ENCODE assay signal across 27 cellular contexts in genomic region chr12:94594443-94594825, GRCh38. TPM values are rescaled to one million over a fixed set of nuclear protein-coding genes. Genes with fewer than 3 reads are reported as not detected.
DNase-seq lines count a peak whose midpoint lies in the region; ATAC-seq and TF ChIP-seq lines count a peak whose summit lies in the region.
"Had no signal": no experiment of that assay in that cellular context is flagged by ENCODE, and none has a peak within 500 bp of the region (broad histone marks: within the 10 kb centered on the region; RNA-seq: fewer than 3 reads in every experiment).

No MANE protein-coding gene starts in this region.

- TF ChIP-seq POLR2A in heart left ventricle (IDR thresholded peaks at IDR 0.05) (no peak), upper lobe of left lung (IDR thresholded peaks at IDR 0.05) (no peak)

- intact Hi-C loops in heart left ventricle (cut with DNase I) = no loop called here
- intact Hi-C loops in Right ventricle myocardium inferior (cut with DNase I) = no loop called here

- H3K36me3 ChIP-seq in heart left ventricle (no peaks in the 10 kb centered on the region), lung (ENCODE audit: control insufficient read depth in 2 of 2, insufficient read depth in 2 of 2, low read length in 2 of 2) (peaks cover 0 to 2% of the 10 kb centered on the region in 2 donors), upper lobe of left lung (no peaks in the 10 kb centered on the region)
- H3K36me3 ChIP-seq: sigmoid colon, tibial nerve had no signal

- no peak for DNase-seq in heart left ventricle
- no peak for DNase-seq in Right ventricle myocardium inferior (ENCODE audit: missing footprints)
- DNase-seq in RPMI7951 (ENCODE audit: low read depth) = peak; percentile 19
- no peak for DNase-seq in lung (ENCODE audit: low spot score)
- no peak for DNase-seq in upper lobe of left lung
- DNase-seq in SK-N-DZ (ENCODE audit: low spot score) = no peak
- DNase-seq in DMS153 (lab: John Stamatoyannopoulos, UW) = no peak
- no peak for DNase-seq in SKM-1 treated with dmso at 0.1 percent for 144 hours (lab: John Stamatoyannopoulos, UW; ENCODE audit: unreplicated experiment)
- DNase-seq: 8988T; activated CD4-positive, alpha-beta memory T cell treated with anti-CD3 and anti-CD28 coated beads, Interleukin-2, amount 10 ng/mL, durations not matched to agents 7 days and 5 days; activated CD4-positive, CD25-positive, alpha-beta regulatory T cell treated with anti-CD3 and anti-CD28 coated beads, Interleukin-2, amount 50 U/mL, for 72 hours; activated effector memory CD4-positive, alpha-beta T cell treated with Interleukin-2 at 50 U/mL for 16 hours; activated naive CD8-positive, alpha-beta T cell treated with anti-CD3 and anti-CD28 coated beads, Interleukin-2, amount 10 ng/mL, durations not matched to agents 7 days and 5 days; effector CD8-positive, alpha-beta T cell; erythroblast; foreskin keratinocyte; H9; hippocampal formation; IMR-90; NCI-H1105; NCI-H2081; NCI-H446; SIG-M5; sigmoid colon; stimulated activated CD4-positive, alpha-beta T cell treated with anti-CD3 and anti-CD28 coated beads, Interleukin-15, amount 100 ng/mL, for 24 hours; T-cell had no signal

- no peak for TF ChIP-seq EP300 in upper lobe of left lung (IDR thresholded peaks at IDR 0.05)

- WGBS in heart left ventricle, 4 donors = 38 to 52% (median 43%) methylated on average over 3 of the region's 3 CpGs
- WGBS in lung, 2 donors = 56 to 85% methylated on average over 3 of the region's 3 CpGs
- 50 to 61% methylated on average over 3 of the region's 3 CpGs for WGBS in upper lobe of left lung, 2 donors

- H3K27me3 ChIP-seq in heart left ventricle (no peaks in the 10 kb centered on the region), lung (ENCODE audit: control insufficient read depth, insufficient read depth) (no peaks in the 10 kb centered on the region), upper lobe of left lung (no peaks in the 10 kb centered on the region)
- H3K27me3 ChIP-seq: foreskin keratinocyte, sigmoid colon, tibial nerve had no signal

- H3K9me3 ChIP-seq in heart left ventricle = no peaks in the 10 kb centered on the region
- no peaks in the 10 kb centered on the region for H3K9me3 ChIP-seq in lung (ENCODE audit: control insufficient read depth in 2 of 2, insufficient read depth in 1 of 2, low read length in 1 of 2)
- no peaks in the 10 kb centered on the region for H3K9me3 ChIP-seq in upper lobe of left lung
- H3K9me3 ChIP-seq: sigmoid colon, tibial nerve had no signal

- TF ChIP-seq CTCF in heart left ventricle (IDR thresholded peaks at IDR 0.05) = no peak
- no peak for TF ChIP-seq CTCF in lung (IDR thresholded peaks at IDR 0.05; ENCODE audit: control extremely low read depth, extremely low read depth)
- no peak for TF ChIP-seq CTCF in upper lobe of left lung (IDR thresholded peaks at IDR 0.05)

- H3K27ac ChIP-seq in heart left ventricle (peak overlapping the region in 10 of 12 donors; percentile 32 to 75 (median 58)), lung (ENCODE audit: low read depth in 1 of 2, low read length in 1 of 2) (peak overlapping the region; percentile 45 to 51), upper lobe of left lung (peak overlapping the region in 3 of 4 donors; percentile 54 to 67 (median 57))
- H3K27ac ChIP-seq: foreskin keratinocyte had no signal

- ATAC-seq in heart left ventricle (peak in 1 of 4 donors; percentile 35), Right ventricle myocardium inferior (no peak), lung (ENCODE audit: insufficient read depth, low FRiP score) (no peak), upper lobe of left lung (ENCODE audit: low FRiP score in 2 of 2) (no peak)
- ATAC-seq: foreskin keratinocyte, T-cell had no signal

- H3K4me3 ChIP-seq in heart left ventricle (no peak overlapping the region), lung (no peak overlapping the region), upper lobe of left lung (no peak overlapping the region)
- H3K4me3 ChIP-seq: sigmoid colon, tibial nerve had no signal

- H3K4me1 ChIP-seq in heart left ventricle (peaks cover 0 to 34% (median 8%) of the 10 kb centered on the region in 12 donors), lung (ENCODE audit: control insufficient read depth in 2 of 2, insufficient read depth in 2 of 2, low read length in 2 of 2) (peaks cover 0 to 6% of the 10 kb centered on the region in 2 donors), upper lobe of left lung (peaks cover 0 to 22% (median 11%) of the 10 kb centered on the region in 4 donors)

RNA-seq across cellular contexts. Expression of gene TMCC3, which starts 55.9 kb away (rescaled TPM):
- total RNA-seq in heart left ventricle (1 to 10 TPM; 1.1 to 8.2 (median 2.9) TPM), Right ventricle myocardium inferior (1.5 TPM), lung (10 to 100 TPM in 1 of 2 donors, 1 to 10 TPM in 1; 7.8 to 17.8 TPM), upper lobe of left lung (10 to 100 TPM in 4 of 6 donors, 1 to 10 TPM in 2; 5.4 to 17.4 (median 12.7) TPM)
- polyA plus RNA-seq in heart left ventricle (1 to 10 TPM in 1 of 2 donors, under 1 TPM in 1; 0.69 to 4.0 TPM), lung (1 to 10 TPM; 1.7 to 7.4 TPM)
- 2.1 and 2.4 TPM in 2 replicates for total RNA-seq in RPMI7951 (2014; rRNA removed; shearing (Covaris generic))
- 0.02 and 0.05 TPM in 2 replicates for polyA plus RNA-seq in SK-N-DZ (2014; cell fraction: cytosol; rRNA removed)
- not detected in 2 replicates for polyA plus RNA-seq in SK-N-DZ (2014; cell fraction: nucleus; rRNA removed)
